ENCODE assay signal across 33 cellular contexts in the genomic region with DNA sequence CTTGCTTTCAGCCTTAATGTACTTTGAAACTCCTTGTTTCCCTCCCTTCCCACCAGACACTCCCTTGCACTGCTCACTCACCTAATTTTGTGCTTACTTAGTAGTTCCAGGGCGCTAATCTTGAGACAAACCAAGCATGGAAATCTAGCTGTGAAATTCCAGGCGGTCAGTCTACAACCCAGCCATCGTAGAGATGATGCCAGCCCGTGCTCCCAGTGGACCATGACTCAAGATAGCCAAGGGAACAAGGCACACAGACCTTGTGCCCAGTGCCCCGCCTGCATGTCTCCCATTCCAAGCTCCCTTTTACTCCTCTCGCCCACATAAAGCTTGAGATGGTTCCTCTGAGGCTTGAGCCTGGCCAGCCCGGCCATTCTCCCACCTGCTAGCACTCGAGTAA. TPM values are rescaled to one million over a fixed set of nuclear protein-coding genes. Genes with fewer than 3 reads are reported as not detected.
"Had no signal": no experiment of that assay in that cellular context is flagged by ENCODE, and none has a peak within 500 bp of the region (broad histone marks: within the 10 kb centered on the region; RNA-seq: fewer than 3 reads in every experiment).

No MANE protein-coding gene starts in this region.

- H3K9me3 ChIP-seq: SJSA1, SK-N-SH had no signal

- H3K4me2 ChIP-seq: KMS-11, SK-N-SH had no signal

- DNase-seq: activated B cell treated with CpG ODN at 0.5 μM for 24 hours; activated CD4-positive, alpha-beta memory T cell treated with anti-CD3 and anti-CD28 coated beads for 36 hours; activated CD4-positive, alpha-beta T cell treated with anti-CD3 and anti-CD28 coated beads for 4 hours; activated CD4-positive, alpha-beta T cell treated with anti-CD3 and anti-CD28 coated beads, Interleukin-2, amount 50 U/mL, for 1 hour; activated CD4-positive, CD25-positive, alpha-beta regulatory T cell treated with anti-CD3 and anti-CD28 coated beads, Interleukin-2, amount 50 U/mL, for 72 hours; activated CD8-positive, alpha-beta memory T cell treated with anti-CD3 and anti-CD28 coated beads, Interleukin-2, amount 50 U/mL, for 48 hours; activated effector memory CD4-positive, alpha-beta T cell treated with Interleukin-2 at 50 U/mL for 16 hours; activated naive CD4-positive, alpha-beta T cell treated with anti-CD3 and anti-CD28 coated beads, Interleukin-2, amount 10 ng/mL, durations not matched to agents 7 days and 5 days; activated naive CD8-positive, alpha-beta T cell treated with anti-CD3 and anti-CD28 coated beads, Interleukin-2, amount 50 U/mL, for 24 hours; activated T-cell treated with anti-CD3 and anti-CD28 coated beads, Interleukin-2, amount 50 U/mL, for 48 hours; anterior cingulate cortex; brain microvascular endothelial cell; MM.1S; MV-4-11; NCI-H1092; NCI-H1436 treated with DMSO at 0.1 percent for 48 hours; NCI-H1694 treated with DMSO at 0.1 percent for 48 hours; NCI-H2029; NCI-H345; NCI-H524 treated with DMSO at 0.1 percent for 48 hours; PC-3; RPMI8226; SHP77 treated with DMSO at 0.1 percent for 48 hours; SK-N-SH had no signal

- H3K4me3 Mint-ChIP-seq: activated B cell treated with CpG ODN at 0.5 μM for 24 hours; activated CD4-positive, alpha-beta memory T cell treated with anti-CD3 and anti-CD28 coated beads for 36 hours; activated naive CD4-positive, alpha-beta T cell treated with anti-CD3 and anti-CD28 coated beads, Interleukin-2, amount 10 ng/mL, durations not matched to agents 7 days and 5 days; activated naive CD8-positive, alpha-beta T cell; activated naive CD8-positive, alpha-beta T cell treated with anti-CD3 and anti-CD28 coated beads, Interleukin-2, amount 50 U/mL, for 24 hours; T-helper 1 cell treated with Interleukin-12 subunit alpha and Interleukin-12 subunit beta and Interleukin-4 antibody, amounts not matched to agents 30 μg/mL and 1 μg/mL, for 36 hours; T-helper 2 cell treated with Interferon-gamma antibody and Interleukin-4, amounts not matched to agents 5 μg/mL and 100 μg/mL, for 36 hours had no signal

- H3K4me1 Mint-ChIP-seq: activated B cell treated with CpG ODN at 0.5 μM for 24 hours; activated naive CD4-positive, alpha-beta T cell treated with anti-CD3 and anti-CD28 coated beads, Interleukin-2, amount 10 ng/mL, durations not matched to agents 7 days and 5 days; activated naive CD8-positive, alpha-beta T cell treated with anti-CD3 and anti-CD28 coated beads, Interleukin-2, amount 50 U/mL, for 24 hours had no signal

- H3K27ac Mint-ChIP-seq: activated B cell treated with CpG ODN at 0.5 μM for 24 hours; activated CD4-positive, alpha-beta memory T cell treated with anti-CD3 and anti-CD28 coated beads for 36 hours; activated naive CD4-positive, alpha-beta T cell treated with anti-CD3 and anti-CD28 coated beads, Interleukin-2, amount 10 ng/mL, durations not matched to agents 7 days and 5 days; activated naive CD8-positive, alpha-beta T cell; activated naive CD8-positive, alpha-beta T cell treated with anti-CD3 and anti-CD28 coated beads, Interleukin-2, amount 50 U/mL, for 24 hours; T-helper 1 cell treated with Interleukin-12 subunit alpha and Interleukin-12 subunit beta and Interleukin-4 antibody, amounts not matched to agents 30 μg/mL and 1 μg/mL, for 36 hours; T-helper 2 cell treated with Interferon-gamma antibody and Interleukin-4, amounts not matched to agents 5 μg/mL and 100 μg/mL, for 36 hours had no signal

- H3K36me3 ChIP-seq: brain microvascular endothelial cell, Peyer's patch, SJSA1 had no signal

- H3K27me3 ChIP-seq: brain microvascular endothelial cell, Peyer's patch, SJSA1 had no signal

- ATAC-seq: activated naive CD8-positive, alpha-beta T cell treated with anti-CD3 and anti-CD28 coated beads, Interleukin-2, amount 50 U/mL, for 24 hours; PC-3 had no signal

- H3K4me3 ChIP-seq: Peyer's patch, SJSA1 had no signal

- H3K36me3 Mint-ChIP-seq: activated CD4-positive, alpha-beta memory T cell treated with anti-CD3 and anti-CD28 coated beads for 36 hours; activated naive CD4-positive, alpha-beta T cell treated with anti-CD3 and anti-CD28 coated beads, Interleukin-2, amount 10 ng/mL, durations not matched to agents 7 days and 5 days; activated naive CD8-positive, alpha-beta T cell had no signal

- H3K27ac ChIP-seq: brain microvascular endothelial cell, KMS-11, Peyer's patch, SJSA1, VCaP had no signal

- H3K9ac ChIP-seq: KMS-11, SK-N-SH had no signal

- H3K9me3 Mint-ChIP-seq: activated CD4-positive, alpha-beta memory T cell treated with anti-CD3 and anti-CD28 coated beads for 36 hours; activated naive CD4-positive, alpha-beta T cell treated with anti-CD3 and anti-CD28 coated beads, Interleukin-2, amount 10 ng/mL, durations not matched to agents 7 days and 5 days; activated naive CD8-positive, alpha-beta T cell treated with anti-CD3 and anti-CD28 coated beads, Interleukin-2, amount 50 U/mL, for 24 hours; T-helper 2 cell treated with Interferon-gamma antibody and Interleukin-4, amounts not matched to agents 5 μg/mL and 100 μg/mL, for 36 hours had no signal

- H3K27me3 Mint-ChIP-seq: activated naive CD8-positive, alpha-beta T cell had no signal

- H3K4me1 ChIP-seq: Peyer's patch, SJSA1 had no signal

RNA-seq across cellular contexts. Expression of a gene that starts 23.5 kb away (rescaled TPM):
- total RNA-seq: LHCN-M2, PC-3, SJSA1 had no signal

RNA-seq across cellular contexts. Expression of a gene that starts 33.7 kb away (rescaled TPM):
- total RNA-seq: activated B cell treated with CpG ODN at 0.5 μM for 24 hours; activated CD4-positive, alpha-beta memory T cell treated with anti-CD3 and anti-CD28 coated beads for 36 hours; LHCN-M2; NCI-H460; PC-3; Peyer's patch; SJSA1 had no signal
- polyA plus RNA-seq: SK-N-SH had no signal

RNA-seq across cellular contexts. Expression of a gene that starts 60.0 kb away (rescaled TPM):
- total RNA-seq: activated B cell treated with CpG ODN at 0.5 μM for 24 hours; activated CD4-positive, alpha-beta memory T cell treated with anti-CD3 and anti-CD28 coated beads for 36 hours; LHCN-M2; PC-3 had no signal
